ENCODE assay signal across 22 cellular contexts in the genomic region with DNA sequence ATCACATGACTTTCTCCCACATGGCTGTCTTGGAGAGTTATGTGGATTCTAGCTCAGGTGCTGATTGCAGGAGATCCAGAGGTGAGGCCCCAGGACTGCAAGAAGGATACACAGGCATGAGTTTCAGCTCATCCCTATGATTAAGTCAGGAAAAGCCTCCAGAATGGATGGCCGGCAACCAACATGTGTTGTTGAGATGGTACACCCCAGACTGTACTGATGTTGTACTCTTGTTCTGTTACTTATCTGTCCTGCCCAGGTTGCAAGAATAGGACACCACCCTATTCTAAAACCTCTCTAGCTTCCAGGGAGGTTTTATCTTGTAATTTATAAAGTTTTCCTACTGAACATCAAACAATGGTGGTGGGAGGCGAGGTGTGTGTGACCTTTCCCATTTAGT. TPM values are rescaled to one million over a fixed set of nuclear protein-coding genes. Genes with fewer than 3 reads are reported as not detected.
"Had no signal": no experiment of that assay in that cellular context is flagged by ENCODE, and none has a peak within 500 bp of the region (broad histone marks: within the 10 kb centered on the region; RNA-seq: fewer than 3 reads in every experiment).

No MANE protein-coding gene starts in this region.

- H3K36me3 ChIP-seq: SJSA1 had no signal

- H3K27me3 ChIP-seq: SJSA1 had no signal

- H3K27ac ChIP-seq: HL-60, SJSA1, SK-N-MC had no signal

- H3K4me3 ChIP-seq: SJSA1, SK-N-MC had no signal

- FAIRE-seq: HTR-8/SVneo, RCC 7860 had no signal

- H3K9me3 ChIP-seq: SJSA1 had no signal

- H3K4me1 ChIP-seq: SJSA1 had no signal

- DNase-seq: Karpas-422, KG1, MM.1S, NCI-H1092 treated with DMSO at 0.1 percent for 48 hours, NCI-H1436, NCI-H187 treated with DMSO at 0.1 percent for 48 hours, NCI-H2081, NCI-H2107, NCI-H226, NCI-H446, NCI-H510A, NCI-H524 treated with DMSO at 0.1 percent for 48 hours, NCI-H69, NCI-H774, Right ventricle myocardium superior, RPMI8226, SIG-M5 had no signal

RNA-seq across cellular contexts. Expression of gene FAM124B, which starts 8.8 kb away (rescaled TPM):
- total RNA-seq: SJSA1 had no signal
